ENCODE assay signal across 1 cellular context in genomic region chr1:159883134-159883533, GRCh38.
TF ChIP-seq lines count a peak whose summit lies in the region.

No MANE protein-coding gene starts in this region.

TF ChIP-seq in GM12878, 131 proteins besides CTCF, POLR2A, EP300 and RAD21:
- TF ChIP-seq SMC3 (IDR thresholded peaks at IDR 0.05; ENCODE audit: borderline replicate concordance, low read length) (no peak), ZNF24 (IDR thresholded peaks at IDR 0.05) (peak; percentile 86)
